8 cellular contexts compared by ENCODE assay signal in genomic region chr20:52083627-52084232, GRCh38.
DNase-seq lines count a peak whose midpoint lies in the region; ATAC-seq and TF ChIP-seq lines count a peak whose summit lies in the region.

No MANE protein-coding gene starts in this region.

- no peak overlapping the region for H3K4me3 ChIP-seq in BJ (ENCODE audit: low read depth, low read length)

- no peak for DNase-seq in BJ (ENCODE audit: low read depth)
- peak; percentile 46 for DNase-seq in HEK293T (ENCODE audit: extremely low spot score)
- peak; percentile 31 for DNase-seq in NCI-H82 treated with DMSO at 0.1 percent for 48 hours (lab: John Stamatoyannopoulos, UW; ENCODE audit: unreplicated experiment)
- peak; percentile 31 for DNase-seq in activated gamma-delta T cell treated with anti-CD3 and anti-CD28 coated beads, Interleukin-2, amount 50 U/mL, for 16 hours (ENCODE audit: low read depth)
- peak; percentile 37 for DNase-seq in glomerular endothelial cell (ENCODE audit: extremely low read depth, low read depth, low spot score)
- peak; percentile 73 for DNase-seq in pons (ENCODE audit: low spot score)

- POLR2A ChIA-PET in BJ (lab: Charles Lee) (no interaction called here), HEK293T (lab: Yijun Ruan, JAX) (interaction anchor here (1.3 kb wide), 1 partner anchor 99 kb away, joined by 3 read pairs; no protein-coding TSS in a partner anchor)

- H3K27me3 ChIP-seq in BJ (ENCODE audit: control insufficient read depth, insufficient read depth, low read length) = no peaks in the 10 kb centered on the region

- H3K36me3 ChIP-seq in BJ (ENCODE audit: control insufficient read depth, insufficient read depth, low read length) = peaks cover 10% of the 10 kb centered on the region

- ATAC-seq in GM21526 (IDR thresholded peaks at IDR 0.05; ENCODE audit: low FRiP score, unreplicated experiment) (no peak), GM18907 (IDR thresholded peaks at IDR 0.05; ENCODE audit: unreplicated experiment) (no peak)

- TF ChIP-seq CTCF in BJ (IDR thresholded peaks at IDR 0.05; ENCODE audit: insufficient read depth, low read depth, low read length) = peak; percentile 71

- CTCF ChIA-PET in BJ (lab: Yijun Ruan, JAX) (interaction anchor here (0.7 to 5.3 kb wide), 32 partner anchors 9 to 1102 kb away, joined by 3 to 34 read pairs (median 4); partner anchors contain the start of gene SALL4), HEK293T (lab: Yijun Ruan, JAX) (no interaction called here)

TF ChIP-seq in HEK293T, 16 proteins besides CTCF, POLR2A, EP300 and RAD21:
- no peak for TF ChIP-seq ZNF384 (IDR thresholded peaks at IDR 0.05)
- TF ChIP-seq HDGF (IDR thresholded peaks at IDR 0.05; ENCODE audit: borderline replicate concordance) = no peak
- no peak for TF ChIP-seq PKNOX1 (IDR thresholded peaks at IDR 0.05)
- no peak for TF ChIP-seq SUZ12 (IDR thresholded peaks at IDR 0.05)
- no peak for TF ChIP-seq LEF1 (IDR thresholded peaks at IDR 0.05; ENCODE audit: borderline replicate concordance)
- TF ChIP-seq TARDBP (IDR thresholded peaks at IDR 0.05) = no peak
- no peak for TF ChIP-seq ARNT (IDR thresholded peaks at IDR 0.05)
- TF ChIP-seq ELF4 (IDR thresholded peaks at IDR 0.05) = no peak
- TF ChIP-seq CTBP1 (IDR thresholded peaks at IDR 0.05; ENCODE audit: borderline replicate concordance) = no peak
- TF ChIP-seq BHLHE40 (IDR thresholded peaks at IDR 0.05; ENCODE audit: borderline replicate concordance) = no peak
- TF ChIP-seq SP1 (IDR thresholded peaks at IDR 0.05) = no peak
- TF ChIP-seq FOXA1 (IDR thresholded peaks at IDR 0.05) = no peak
- no peak for TF ChIP-seq FOXK2 (IDR thresholded peaks at IDR 0.05)
- TF ChIP-seq L3MBTL2 (conservative IDR thresholded peaks at IDR 0.05) = no peak
- TF ChIP-seq FOXM1 (IDR thresholded peaks at IDR 0.05; ENCODE audit: borderline replicate concordance) = no peak
- no peak for TF ChIP-seq NFRKB (IDR thresholded peaks at IDR 0.05)
